In the genomic region with DNA sequence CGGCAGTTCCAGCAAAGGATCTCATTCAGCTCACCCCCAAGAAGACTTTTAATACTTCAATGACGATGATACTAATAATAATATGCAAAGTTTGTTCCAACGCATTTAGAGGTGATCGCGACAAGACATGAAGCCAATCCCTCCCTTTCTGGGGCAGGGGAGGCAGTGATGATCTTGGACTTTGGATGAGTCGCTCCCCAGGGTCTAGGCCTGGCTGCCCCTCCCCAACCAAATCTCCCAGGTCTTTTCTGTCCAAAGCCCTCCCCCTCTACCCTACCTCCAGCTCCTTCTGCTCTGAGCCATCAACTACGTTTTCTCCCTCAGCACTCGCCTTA, we compare ENCODE assay signal across 9 cellular contexts. TPM values are rescaled to one million over a fixed set of nuclear protein-coding genes. Genes with fewer than 3 reads are reported as not detected.
DNase-seq lines count a peak whose midpoint lies in the region; ATAC-seq, FAIRE-seq and TF ChIP-seq lines count a peak whose summit lies in the region.
"Had no signal": no experiment of that assay in that cellular context is flagged by ENCODE, and none has a peak within 500 bp of the region (broad histone marks: within the 10 kb centered on the region; RNA-seq: fewer than 3 reads in every experiment).

No MANE protein-coding gene starts in this region.

- CTCF ChIA-PET in activated naive CD4-positive, alpha-beta T cell treated with anti-CD3 and anti-CD28 coated beads for 36 hours (lab: Charles Lee) = interaction anchor here (0.6 to 2.7 kb wide), 9 partner anchors 8 to 128 kb away, joined by 3 to 12 read pairs (median 5); no protein-coding TSS in a partner anchor
- CTCF ChIA-PET in GM12878 (lab: Yijun Ruan, JAX) = interaction anchor here (0.7 to 3.6 kb wide), 8 partner anchors 10 to 128 kb away, joined by 3 to 21 read pairs (median 4); no protein-coding TSS in a partner anchor

- in situ Hi-C loops in GM12878 (cut with MboI) (no loop called here), KBM-7 (cut with MboI; ENCODE audit: low pct_unique_long_range_greater_than_20kb, low sequenced_read_pairs) (no loop called here), ACHN (cut with HindIII; ENCODE audit: low pct_ligation_motif_present, low pct_unique_long_range_greater_than_20kb, low sequenced_read_pairs) (no loop called here)

- H3K79me2 ChIP-seq in GM12878 (ENCODE audit: control insufficient read depth, insufficient read depth, low read length) = no peaks in the 10 kb centered on the region

- no TSS peak for BruUV-seq in GM12878 (replicated peaks; lab: Mats Ljungman, UMichigan)

- no peaks in the 10 kb centered on the region for H4K20me1 ChIP-seq in GM12878 (ENCODE audit: control insufficient read depth, insufficient read depth)

- SMC1A ChIA-PET in GM12878 (lab: Charles Lee; ENCODE audit: uncharacterized antibody, unreplicated experiment) = interaction anchor here (1.2 to 2.7 kb wide), 3 partner anchors 11 to 120 kb away, joined by 3 to 11 read pairs (median 5); no protein-coding TSS in a partner anchor

- no peaks in the 10 kb centered on the region for H3K36me3 Mint-ChIP-seq in activated naive CD4-positive, alpha-beta T cell treated with anti-CD3 and anti-CD28 coated beads for 36 hours (ENCODE audit: low read depth)

- H3K4me3 ChIP-seq in GM12878 (peak overlapping the region; percentile 58), lower lobe of right lung (peak overlapping the region; percentile 62), tibial nerve (peak overlapping the region; percentile 20 to 59 (median 42))

- peak overlapping the region; percentile 64 for H2AFZ ChIP-seq in GM12878 (ENCODE audit: control insufficient read depth, low read depth, low read length)

- TF ChIP-seq EP300 in GM12878 (IDR thresholded peaks at IDR 0.05; ENCODE audit: borderline replicate concordance in 1 of 2, control insufficient read depth in 1 of 2, low read depth in 2 of 2, low read length in 2 of 2) (no peak), tibial nerve (IDR thresholded peaks at IDR 0.05) (no peak)

- TF ChIP-seq RAD21 in GM12878 (IDR thresholded peaks at IDR 0.05; ENCODE audit: insufficient read depth, low read depth, low read length) = no peak

- ATAC-seq in GM12878 (no peak), lower lobe of right lung (no peak)

- no peak overlapping the region; the same call in 1 of the 2 replicates for H3K9ac ChIP-seq in GM12878 (ENCODE audit: control insufficient read depth, insufficient read depth, low read length)

- H3K27me3 ChIP-seq in GM12878 (replicated peaks in 1 of 2; ENCODE audit: control insufficient read depth in 2 of 2, insufficient read depth in 2 of 2, low read length in 1 of 2) (peaks cover 6 to 16% of the 10 kb centered on the region in 2 experiments), lower lobe of right lung (ENCODE audit: low read depth) (no peaks in the 10 kb centered on the region), tibial nerve (no peaks in the 10 kb centered on the region)

- H3K4me1 ChIP-seq in GM12878 (ENCODE audit: control insufficient read depth, insufficient read depth, low read length) (peaks cover 4% of the 10 kb centered on the region; the same call in 1 of the 2 replicates), lower lobe of right lung (peaks cover 19% of the 10 kb centered on the region), tibial nerve (peaks cover 0 to 29% (median 2%) of the 10 kb centered on the region in 4 donors)

- peak overlapping the region; percentile 86 for H3K4me2 ChIP-seq in GM12878 (ENCODE audit: control insufficient read depth, insufficient read depth)

- FAIRE-seq in GM12878 (lab: Jason Lieb, UNC) = no peak
- FAIRE-seq: islet of Langerhans had no signal

- WGBS in GM12878 (ENCODE audit: insufficient coverage, insufficient replicate concordance, low lambda C conversion rate, missing lambda C conversion rate) = 0% methylated on average over 8 of the region's 8 CpGs
- WGBS in tibial nerve, 2 donors = 16 to 32% methylated on average over 8 of the region's 8 CpGs

- TF ChIP-seq CTCF in GM12878 (IDR thresholded peaks at IDR 0.05 in 2 of 3, conservative IDR thresholded peaks at IDR 0.05 in 1 of 3; ENCODE audit: control insufficient read depth in 2 of 3, extremely low read depth in 1 of 3, insufficient read depth in 1 of 3, low read depth in 3 of 3, low read length in 3 of 3) (no peak), lower lobe of right lung (IDR thresholded peaks at IDR 0.05) (no peak), tibial nerve (IDR thresholded peaks at IDR 0.05) (no peak)

- DNase-seq in activated naive CD4-positive, alpha-beta T cell treated with anti-CD3 and anti-CD28 coated beads for 36 hours = no peak
- DNase-seq in activated naive CD4-positive, alpha-beta T cell treated with Interleukin-2 at 50 U/mL for 16 hours = no peak
- no peak for DNase-seq in GM12878 (ENCODE audit: low read depth, low spot score)
- no peak for DNase-seq in lower lobe of right lung
- DNase-seq in tibial nerve (ENCODE audit: low spot score in 2 of 2) = no peak
- no peak for DNase-seq in KBM-7
- no peak for DNase-seq in ACHN
- DNase-seq in HUDEP-2 (lab: John Stamatoyannopoulos, UW; ENCODE audit: unreplicated experiment in 76 of 76) = no peak

- H3K27ac ChIP-seq in GM12878 (ENCODE audit: control insufficient read depth, insufficient read depth) (no peak overlapping the region), lower lobe of right lung (peak overlapping the region; percentile 95), tibial nerve (peak overlapping the region; percentile 54 to 87 (median 86))

- intact Hi-C loops in activated naive CD4-positive, alpha-beta T cell treated with anti-CD3 and anti-CD28 coated beads for 36 hours (cut with micrococcal nuclease) = loop anchor here (1.0 to 5.0 kb wide), 3 partner anchors 11 to 34 kb away; partner anchors contain the start of gene HLA-A
- intact Hi-C loops in GM12878 (cut with micrococcal nuclease; ENCODE audit: unreplicated experiment) (no loop called here), lower lobe of right lung (cut with DNase I) (no loop called here)

- no peak overlapping the region for H3K27ac Mint-ChIP-seq in activated naive CD4-positive, alpha-beta T cell treated with anti-CD3 and anti-CD28 coated beads for 36 hours

- peaks cover 34% of the 10 kb centered on the region for H3K27me3 Mint-ChIP-seq in activated naive CD4-positive, alpha-beta T cell treated with anti-CD3 and anti-CD28 coated beads for 36 hours (ENCODE audit: low read depth)

- TF ChIP-seq POLR2A in GM12878 (IDR thresholded peaks at IDR 0.05; ENCODE audit: low read depth, low read length) (no peak), tibial nerve (IDR thresholded peaks at IDR 0.05) (no peak)

- H3K36me3 ChIP-seq in GM12878 (ENCODE audit: control insufficient read depth in 2 of 2, insufficient read depth in 2 of 2, low read length in 1 of 2) (no peaks in the 10 kb centered on the region), lower lobe of right lung (no peaks in the 10 kb centered on the region), tibial nerve (no peaks in the 10 kb centered on the region)

- POLR2A ChIA-PET in GM12878 (lab: Charles Lee) = interaction anchor here (0.5 to 1.9 kb wide), 4 partner anchors 9 to 277 kb away, joined by 3 to 6 read pairs (median 4); no protein-coding TSS in a partner anchor

- peak overlapping the region; percentile 81 for H3K4me3 Mint-ChIP-seq in activated naive CD4-positive, alpha-beta T cell treated with anti-CD3 and anti-CD28 coated beads for 36 hours

- RAD21 ChIA-PET in GM12878 (lab: Charles Lee; ENCODE audit: unreplicated experiment) = interaction anchor here (0.6 to 3.3 kb wide), 6 partner anchors 9 to 150 kb away, joined by 3 to 12 read pairs (median 3); no protein-coding TSS in a partner anchor

- H3K9me3 ChIP-seq in GM12878 (replicated peaks; ENCODE audit: control insufficient read depth, insufficient read depth, low read length) = no peaks in the 10 kb centered on the region; the same call in 2 of the 3 replicates
- no peaks in the 10 kb centered on the region for H3K9me3 ChIP-seq in lower lobe of right lung
- no peaks in the 10 kb centered on the region for H3K9me3 ChIP-seq in tibial nerve

- peaks cover 31% of the 10 kb centered on the region for H3K4me1 Mint-ChIP-seq in activated naive CD4-positive, alpha-beta T cell treated with anti-CD3 and anti-CD28 coated beads for 36 hours (ENCODE audit: low read depth)

- no peaks in the 10 kb centered on the region for H3K9me3 Mint-ChIP-seq in activated naive CD4-positive, alpha-beta T cell treated with anti-CD3 and anti-CD28 coated beads for 36 hours

RNA-seq across cellular contexts. Expression of gene HLA-A, which starts 33.9 kb away (rescaled TPM):
- 1,000 to 10,000 TPM; 1,509 to 1,515 TPM for total RNA-seq in activated naive CD4-positive, alpha-beta T cell treated with anti-CD3 and anti-CD28 coated beads for 36 hours
- total RNA-seq in GM12878 (2013; cell fraction: nucleolus; rRNA removed) = 877 and 922 TPM in 2 replicates
- total RNA-seq in GM12878 (2014; rRNA removed) = 1,155 and 1,166 TPM in 2 replicates
- total RNA-seq in GM12878 (2014; rRNA removed; fragmentation: Illumina TruSeq; extraction: Trizol) = 455 and 468 TPM in 2 replicates
- total RNA-seq in GM12878 (2021) = 928 and 1,003 TPM in 2 replicates
- 718 TPM for polyA plus RNA-seq in GM12878 (2011; ENCODE audit: low read depth)
- 490 and 959 TPM in 2 replicates for polyA plus RNA-seq in GM12878 (2011; rRNA removed)
- polyA plus RNA-seq in GM12878 (2011; cell fraction: cytosol; rRNA removed) = 1,522 and 1,730 TPM in 2 replicates
- 1,255 and 1,711 TPM in 2 replicates for polyA plus RNA-seq in GM12878 (2011; cell fraction: nucleus; rRNA removed)
- polyA plus RNA-seq in GM12878 (2012) = 1,065 and 1,243 TPM in 2 replicates
- 255 and 382 TPM in 2 replicates for polyA plus RNA-seq in GM12878 (2014; fragmentation: Illumina TruSeq; extraction: Trizol)
- polyA plus RNA-seq in GM12878 (2014; fragmentation: Nextera tagmentation; extraction: Ambion mirVana) = 100 to 1,000 TPM; 129 to 329 TPM
- 1,078 and 1,263 TPM in 2 replicates for polyA plus RNA-seq in GM12878 (2014; rRNA removed)
- 100 to 1,000 TPM; 699 to 799 TPM for polyA plus RNA-seq in GM12878 (2016; fragmentation: Nextera tagmentation; extraction: Ambion mirVana)
- 560 and 847 TPM in 2 replicates for polyA minus RNA-seq in GM12878 (2011; rRNA and poly(A)+ RNA removed)
- 323 and 371 TPM in 2 replicates for polyA minus RNA-seq in GM12878 (2011; cell fraction: cytosol; rRNA and poly(A)+ RNA removed)
- polyA minus RNA-seq in GM12878 (2011; cell fraction: nucleus; rRNA and poly(A)+ RNA removed) = 239 and 260 TPM in 2 replicates
- 1,064 TPM for total RNA-seq in lower lobe of right lung
- total RNA-seq in tibial nerve = 100 to 1,000 TPM; 219 to 566 (median 521) TPM
